Comparison of ENCODE assay signal across 7 cellular contexts in the genomic region with DNA sequence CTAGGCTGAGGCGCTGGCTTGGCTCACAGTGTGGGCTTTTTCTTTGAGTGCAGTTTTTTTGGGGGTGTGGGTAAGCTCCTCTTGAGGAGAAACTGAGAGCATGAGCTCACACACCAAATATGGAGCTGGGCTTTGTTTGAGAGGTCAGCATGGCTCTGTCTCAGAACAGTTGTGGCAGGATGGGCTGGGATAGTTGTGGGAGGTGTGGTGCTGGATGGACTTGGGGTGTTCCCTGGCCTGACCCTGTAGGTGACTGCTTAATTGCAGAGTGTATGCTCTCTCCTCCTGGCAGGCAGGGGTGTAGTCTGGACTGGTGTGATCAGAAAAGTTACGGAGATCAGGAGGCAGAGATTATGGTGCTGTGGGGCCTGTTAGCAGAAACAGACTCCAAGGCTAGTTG.
"Had no signal": no experiment of that assay in that cellular context is flagged by ENCODE, and none has a peak within 500 bp of the region (broad histone marks: within the 10 kb centered on the region; RNA-seq: fewer than 3 reads in every experiment).

No MANE protein-coding gene starts in this region.

- DNase-seq: H9, HCEC 1CT, KBM-7 had no signal

- H3K4me3 ChIP-seq: GM23338 had no signal

- H3K4me2 ChIP-seq: GM23338 had no signal

- H3K4me1 Mint-ChIP-seq: GM23338, IgD-negative memory B cell had no signal

- ATAC-seq: GM23338, HepG2 had no signal

- H2AFZ ChIP-seq: GM23338 had no signal

- H3K27ac Mint-ChIP-seq: GM23338, H9, IgD-negative memory B cell had no signal

- H3K4me3 Mint-ChIP-seq: GM23338, H9, IgD-negative memory B cell had no signal

- H3K36me3 Mint-ChIP-seq: IgD-negative memory B cell had no signal

- H3K27ac ChIP-seq: HL-60 had no signal

- H3K9me3 Mint-ChIP-seq: GM23338, H9 had no signal
